In the genomic region with DNA sequence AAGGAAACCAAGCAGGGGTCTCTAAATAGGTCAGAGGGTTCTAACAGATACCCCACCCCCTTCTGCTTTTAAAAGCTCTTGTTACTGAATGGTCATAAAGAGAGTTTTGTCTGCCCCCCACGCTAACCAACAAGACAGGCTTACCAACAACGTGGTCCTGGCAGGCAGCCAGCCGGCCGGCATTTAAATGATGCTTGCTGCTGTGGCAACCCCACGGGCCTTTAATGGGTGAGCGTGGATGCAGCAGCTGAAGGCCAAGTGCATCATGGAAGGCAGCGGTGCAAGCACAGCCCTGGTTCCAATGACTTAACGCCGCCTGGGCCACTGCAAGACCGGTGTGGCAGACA, we compare ENCODE assay signal across 9 cellular contexts. TPM values are rescaled to one million over a fixed set of nuclear protein-coding genes. Genes with fewer than 3 reads are reported as not detected.
DNase-seq lines count a peak whose midpoint lies in the region; ATAC-seq and TF ChIP-seq lines count a peak whose summit lies in the region.
"Had no signal": no experiment of that assay in that cellular context is flagged by ENCODE, and none has a peak within 500 bp of the region (broad histone marks: within the 10 kb centered on the region; RNA-seq: fewer than 3 reads in every experiment).

No MANE protein-coding gene starts in this region.

- CTCF ChIA-PET in Caco-2 (lab: Charles Lee), result no interaction called here

- H3K27ac Mint-ChIP-seq in Caco-2 (ENCODE audit: unreplicated experiment), result peak overlapping the region; percentile 66

- peaks cover 42% of the 10 kb centered on the region for H3K4me1 ChIP-seq in Caco-2

- H3K36me3 ChIP-seq in Caco-2 (ENCODE audit: control insufficient read depth, insufficient read depth, low read length), result no peaks in the 10 kb centered on the region

- no peak for TF ChIP-seq CTCF in Caco-2 (IDR thresholded peaks at IDR 0.05; ENCODE audit: insufficient read depth in 1 of 2, low read depth in 1 of 2, low read length in 1 of 2, severe bottlenecking in 1 of 2, unreplicated experiment in 1 of 2)

- H3K27me3 ChIP-seq in Caco-2 (replicated peaks; ENCODE audit: control insufficient read depth, insufficient read depth, low read length), result no peaks in the 10 kb centered on the region

- no peaks in the 10 kb centered on the region for H3K9me3 ChIP-seq in Caco-2

- no peak overlapping the region for H3K4me3 Mint-ChIP-seq in Caco-2 (ENCODE audit: unreplicated experiment)
- H3K4me3 Mint-ChIP-seq: activated T-cell treated with anti-CD3 and anti-CD28 coated beads, Interleukin-2, amount 50 U/mL, for 4 hours had no signal

- no peaks in the 10 kb centered on the region for H3K27me3 Mint-ChIP-seq in Caco-2 (ENCODE audit: insufficient read depth, unreplicated experiment)

- DNase-seq in Caco-2, result no peak
- peak; percentile 82 for DNase-seq in NCI-H1092 (lab: John Stamatoyannopoulos, UW)
- peak; percentile 44 for DNase-seq in amniotic epithelial cell (ENCODE audit: low read depth)
- DNase-seq in middle frontal gyrus (ENCODE audit: extremely low spot score, low spot score), result peak; percentile 50
- DNase-seq in activated CD4-positive, CD25-positive, alpha-beta regulatory T cell (lab: John Stamatoyannopoulos, UW), result no peak
- DNase-seq: activated T-cell treated with anti-CD3 and anti-CD28 coated beads, Interleukin-2, amount 50 U/mL, for 4 hours had no signal

- peaks cover 27% of the 10 kb centered on the region for H3K4me1 Mint-ChIP-seq in Caco-2 (ENCODE audit: low read depth, unreplicated experiment)

- no peak overlapping the region for H3K4me3 ChIP-seq in Caco-2 (ENCODE audit: low read depth, low read length)

- BruUV-seq in Caco-2 (replicated peaks; lab: Mats Ljungman, UMichigan), result no TSS peak

- intact Hi-C loops in Caco-2 (cut with micrococcal nuclease; ENCODE audit: unreplicated experiment), result loop anchor here (5.0 kb wide), 1 partner anchor 140 kb away; no protein-coding TSS in a partner anchor

- peaks cover 7% of the 10 kb centered on the region for H3K36me3 Mint-ChIP-seq in Caco-2 (ENCODE audit: insufficient read depth, unreplicated experiment)

- H3K9me3 Mint-ChIP-seq in Caco-2 (ENCODE audit: unreplicated experiment), result no peaks in the 10 kb centered on the region
- H3K9me3 Mint-ChIP-seq: activated T-cell treated with anti-CD3 and anti-CD28 coated beads, Interleukin-2, amount 50 U/mL, for 4 hours had no signal

- ATAC-seq in HG03196 (IDR thresholded peaks at IDR 0.05; ENCODE audit: unreplicated experiment) (no peak), HG03159 (IDR thresholded peaks at IDR 0.05; ENCODE audit: unreplicated experiment) (no peak), HG02885 (IDR thresholded peaks at IDR 0.05; ENCODE audit: poor library complexity, unreplicated experiment) (no peak)
- ATAC-seq: activated T-cell treated with anti-CD3 and anti-CD28 coated beads, Interleukin-2, amount 50 U/mL, for 4 hours had no signal

- POLR2A ChIA-PET in Caco-2 (lab: Charles Lee), result no interaction called here

RNA-seq across cellular contexts. Expression of a gene that starts 29.7 kb away (rescaled TPM):
- 9.5 and 14.5 TPM in 2 replicates for total RNA-seq in Caco-2 (2022)

Comparison
In these comparisons a context has a peak if more than half of its experiments do, and no peak if none do; other contexts are left out.
1. DNase-seq: peak in NCI-H1092 (single experiment), amniotic epithelial cell (single experiment) and middle frontal gyrus (single experiment); none in Caco-2 (0 of 2) and activated CD4-positive, CD25-positive, alpha-beta regulatory T cell (0 of 4).